8 cellular contexts compared by ENCODE assay signal in genomic region chr7:88111136-88111748, GRCh38.
A peak's percentile ranks its signal among the peaks of the same experiment; 100 is the strongest.
DNase-seq lines count a peak whose midpoint lies in the region; FAIRE-seq and TF ChIP-seq lines count a peak whose summit lies in the region.

No MANE protein-coding gene starts in this region.

- FAIRE-seq in GM19239 (lab: Jason Lieb, UNC), result peak; percentile 94

- H3K9me3 Mint-ChIP-seq in progenitor cell of endocrine pancreas (ENCODE audit: low read depth), result no peaks in the 10 kb centered on the region

- H3K4me3 Mint-ChIP-seq in progenitor cell of endocrine pancreas (ENCODE audit: low read depth), result no peak overlapping the region

- peaks cover 2% of the 10 kb centered on the region for H3K4me1 Mint-ChIP-seq in progenitor cell of endocrine pancreas (ENCODE audit: low read depth)

- H3K36me3 Mint-ChIP-seq in progenitor cell of endocrine pancreas (ENCODE audit: insufficient read depth), result peaks cover 2% of the 10 kb centered on the region

- CTCF ChIA-PET in BJ (lab: Yijun Ruan, JAX), result interaction anchor here (0.9 to 2.9 kb wide), 3 partner anchors 61 to 605 kb away, joined by 3 to 13 read pairs (median 3); no protein-coding TSS in a partner anchor
- CTCF ChIA-PET in RWPE1 (lab: Yijun Ruan, JAX), result interaction anchor here (0.5 to 1.3 kb wide), 8 partner anchors 10 to 578 kb away, joined by 3 to 8 read pairs (median 3); no protein-coding TSS in a partner anchor

- H3K27ac Mint-ChIP-seq in progenitor cell of endocrine pancreas, result no peak overlapping the region

- DNase-seq in BJ (ENCODE audit: low read depth), result peak; percentile 7
- DNase-seq in GM19239 (ENCODE audit: insufficient read length, low spot score), result peak; percentile 2
- DNase-seq in Kasumi-1 (lab: John Stamatoyannopoulos, UW), result peak; percentile 79 to 86
- peak; percentile 39 for DNase-seq in RWPE1 (ENCODE audit: low spot score)
- DNase-seq in fibroblast of pulmonary artery (ENCODE audit: low read depth), result peak; percentile 69
- no peak for DNase-seq in progenitor cell of endocrine pancreas (ENCODE audit: low spot score, unreplicated experiment)
- no peak for DNase-seq in H7
- DNase-seq in HK-2 (ENCODE audit: unreplicated experiment), result no peak

- H3K27me3 Mint-ChIP-seq in progenitor cell of endocrine pancreas, result no peaks in the 10 kb centered on the region

- POLR2A ChIA-PET in BJ (lab: Charles Lee), result interaction anchor here (0.6 kb wide), 1 partner anchor 23 kb away, joined by 3 read pairs; no protein-coding TSS in a partner anchor
- POLR2A ChIA-PET in RWPE1 (lab: Yijun Ruan, JAX; ENCODE audit: low non-redundant PET), result no interaction called here

- peak; percentile 50 for TF ChIP-seq CTCF in BJ (IDR thresholded peaks at IDR 0.05; ENCODE audit: insufficient read depth, low read depth, low read length)
- TF ChIP-seq CTCF in RWPE1 (conservative IDR thresholded peaks at IDR 0.05; ENCODE audit: low read depth), result peak; percentile 55
- peak; percentile 54 for TF ChIP-seq CTCF in fibroblast of pulmonary artery (IDR thresholded peaks at IDR 0.05; ENCODE audit: low read length, missing control alignments)
- TF ChIP-seq CTCF in progenitor cell of endocrine pancreas (IDR thresholded peaks at IDR 0.05; ENCODE audit: unreplicated experiment), result peak; percentile 68

- no peak overlapping the region for H3K4me3 ChIP-seq in BJ (ENCODE audit: low read depth, low read length)
- no peak overlapping the region for H3K4me3 ChIP-seq in fibroblast of pulmonary artery (replicated peaks; ENCODE audit: low read depth, low read length)
- H3K4me3 ChIP-seq in H7 (ENCODE audit: insufficient read depth, low read depth, low read length), result no peak overlapping the region

- no peaks in the 10 kb centered on the region; the same call in 1 of the 2 replicates for H3K27me3 ChIP-seq in BJ (ENCODE audit: control insufficient read depth, insufficient read depth, low read length)
- H3K27me3 ChIP-seq in H7 (ENCODE audit: control insufficient read depth, insufficient read depth, low read length), result no peaks in the 10 kb centered on the region

- H3K36me3 ChIP-seq in BJ (ENCODE audit: control insufficient read depth, insufficient read depth, low read length) (no peaks in the 10 kb centered on the region), H7 (replicated peaks; ENCODE audit: control insufficient read depth, insufficient read depth, low read length) (no peaks in the 10 kb centered on the region)

- no peak overlapping the region for H3K27ac ChIP-seq in RWPE1

Comparison
In these comparisons a context has a peak if more than half of its experiments do, and no peak if none do; other contexts are left out.
1. DNase-seq: peak in BJ (single experiment), GM19239 (single experiment), Kasumi-1 (2 of 2), RWPE1 (single experiment) and fibroblast of pulmonary artery (single experiment); none in progenitor cell of endocrine pancreas (single experiment), H7 (single experiment) and HK-2 (single experiment).
2. Peak in every context shown above with its lines, with median percentiles within 50 percentile points of each other: CTCF ChIP-seq.